In the genomic region with DNA sequence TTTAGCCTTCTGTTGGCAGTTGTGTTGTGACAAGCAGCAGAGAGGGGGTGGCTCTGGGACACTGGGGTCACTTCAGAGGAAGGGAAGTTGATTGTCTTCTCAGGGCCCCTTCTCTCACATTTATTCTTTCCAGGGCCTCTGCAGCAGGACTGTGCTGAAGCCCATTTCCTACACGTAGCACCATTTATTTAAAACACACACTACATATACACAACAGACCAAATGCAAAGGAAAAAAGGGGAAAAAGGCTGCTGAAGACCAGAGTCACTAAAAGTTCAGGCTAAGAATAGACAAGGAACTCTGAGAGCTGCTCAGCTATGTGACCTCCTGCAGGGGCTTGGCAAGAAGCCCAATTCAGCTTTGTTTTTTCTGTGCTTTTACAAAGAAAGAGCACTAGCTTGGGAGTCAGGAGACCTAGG, we compare ENCODE assay signal across 8 cellular contexts. TPM values are rescaled to one million over a fixed set of nuclear protein-coding genes. Genes with fewer than 3 reads are reported as not detected.
DNase-seq lines count a peak whose midpoint lies in the region; ATAC-seq and TF ChIP-seq lines count a peak whose summit lies in the region.

No MANE protein-coding gene starts in this region.

- 0 out of 2 replicates have a peak overlapping the region, but pooled peaks have one; percentile 32 for H3K27ac ChIP-seq in BLaER1
- H3K27ac ChIP-seq in dorsolateral prefrontal cortex, result peak overlapping the region in 30 of 59 donors; percentile 3 to 74 (median 40)

- peaks cover 15% of the 10 kb centered on the region for H3K4me1 ChIP-seq in BLaER1

- intact Hi-C loops in dorsolateral prefrontal cortex (cut with DNase I), result no loop called here

- peak; percentile 52 for DNase-seq in NAMALWA (ENCODE audit: low spot score)
- no peak for DNase-seq in dorsolateral prefrontal cortex
- peak; percentile 52 for DNase-seq in myocyte (ENCODE audit: low read depth)
- DNase-seq in stimulated activated effector memory CD8-positive, alpha-beta T cell treated with anti-CD3 and anti-CD28 coated beads, Interleukin-12 subunit alpha, Interleukin-12 subunit beta, amount 100 ng/mL, for 72 hours (ENCODE audit: low spot score in 2 of 2), result no peak
- DNase-seq in NCI-H1417 (lab: John Stamatoyannopoulos, UW), result no peak
- DNase-seq in stimulated activated CD4-positive, alpha-beta T cell treated with anti-CD3 and anti-CD28 coated beads, Interleukin-4, amount 100 ng/mL, for 4 hours, result no peak

- H3K9ac ChIP-seq in BLaER1, result no peak overlapping the region

- H3K4me3 ChIP-seq in BLaER1, result no peak overlapping the region
- no peak overlapping the region for H3K4me3 ChIP-seq in dorsolateral prefrontal cortex

- no peaks in the 10 kb centered on the region for H3K9me3 ChIP-seq in BLaER1

- TF ChIP-seq CTCF in dorsolateral prefrontal cortex (IDR thresholded peaks at IDR 0.05 in 54 of 56, conservative IDR thresholded peaks at IDR 0.05 in 2 of 56; ENCODE audit: low read depth in 1 of 56, partially characterized antibody in 56 of 56), result no peak

- peaks cover 6% of the 10 kb centered on the region for H3K4me1 Mint-ChIP-seq in stimulated activated effector memory CD8-positive, alpha-beta T cell treated with anti-CD3 and anti-CD28 coated beads, Interleukin-12 subunit alpha, Interleukin-12 subunit beta, amount 100 ng/mL, for 72 hours

- H3K9me3 Mint-ChIP-seq in stimulated activated effector memory CD8-positive, alpha-beta T cell treated with anti-CD3 and anti-CD28 coated beads, Interleukin-12 subunit alpha, Interleukin-12 subunit beta, amount 100 ng/mL, for 72 hours, result no peaks in the 10 kb centered on the region

- H3K27ac Mint-ChIP-seq in stimulated activated effector memory CD8-positive, alpha-beta T cell treated with anti-CD3 and anti-CD28 coated beads, Interleukin-12 subunit alpha, Interleukin-12 subunit beta, amount 100 ng/mL, for 72 hours, result no peak overlapping the region

- no peaks in the 10 kb centered on the region for H3K27me3 ChIP-seq in BLaER1
- H3K27me3 ChIP-seq in dorsolateral prefrontal cortex, result no peaks in the 10 kb centered on the region

- no peak for ATAC-seq in stimulated activated effector memory CD8-positive, alpha-beta T cell treated with anti-CD3 and anti-CD28 coated beads, Interleukin-12 subunit alpha, Interleukin-12 subunit beta, amount 100 ng/mL, for 72 hours
- ATAC-seq in HG02938 (IDR thresholded peaks at IDR 0.05; ENCODE audit: unreplicated experiment), result no peak

- H4K20me1 ChIP-seq in BLaER1, result no peaks in the 10 kb centered on the region

- no peak overlapping the region for H3K4me3 Mint-ChIP-seq in stimulated activated effector memory CD8-positive, alpha-beta T cell treated with anti-CD3 and anti-CD28 coated beads, Interleukin-12 subunit alpha, Interleukin-12 subunit beta, amount 100 ng/mL, for 72 hours

- no peaks in the 10 kb centered on the region for H3K36me3 Mint-ChIP-seq in stimulated activated effector memory CD8-positive, alpha-beta T cell treated with anti-CD3 and anti-CD28 coated beads, Interleukin-12 subunit alpha, Interleukin-12 subunit beta, amount 100 ng/mL, for 72 hours

- no peaks in the 10 kb centered on the region for H3K36me3 ChIP-seq in BLaER1

- peak overlapping the region; percentile 60 for H3K4me2 ChIP-seq in BLaER1

RNA-seq across cellular contexts. Expression of a gene that starts 28.3 kb away (rescaled TPM):
- total RNA-seq in dorsolateral prefrontal cortex, result 1 to 10 TPM in 41 of 120 experiments, under 1 TPM in 76, not detected in 3; 0.13 to 4.9 (median 0.77) TPM
- 0.31 TPM in 1 of 2 replicates, not detected in the other for total RNA-seq in myocyte
- 0.03 TPM for polyA plus RNA-seq in myocyte (2012)

RNA-seq across cellular contexts. Expression of a gene that starts 39.4 kb away (rescaled TPM):
- 10 to 100 TPM in 68 of 120 experiments, 1 to 10 TPM in 52; 3.3 to 35.0 (median 10.9) TPM for total RNA-seq in dorsolateral prefrontal cortex
- 1.1 and 6.4 TPM in 2 replicates for total RNA-seq in myocyte
- 1.1 TPM for polyA plus RNA-seq in myocyte (2012)

Comparison
In these comparisons a context has a peak if more than half of its experiments do, and no peak if none do; other contexts are left out.
1. DNase-seq: peak in NAMALWA (single experiment) and myocyte (single experiment); none in dorsolateral prefrontal cortex (0 of 10), stimulated activated effector memory CD8-positive, alpha-beta T cell treated with anti-CD3 and anti-CD28 coated beads, Interleukin-12 subunit alpha, Interleukin-12 subunit beta, amount 100 ng/mL, for 72 hours (0 of 2), NCI-H1417 (0 of 3) and stimulated activated CD4-positive, alpha-beta T cell treated with anti-CD3 and anti-CD28 coated beads, Interleukin-4, amount 100 ng/mL, for 4 hours (0 of 2).